Comparison of ENCODE assay signal across 7 cellular contexts in genomic region chr10:59907918-59908807, GRCh38. TPM values are rescaled to one million over a fixed set of nuclear protein-coding genes. Genes with fewer than 3 reads are reported as not detected.
A peak's percentile ranks its signal among the peaks of the same experiment; 100 is the strongest.
DNase-seq lines count a peak whose midpoint lies in the region; ATAC-seq, FAIRE-seq and TF ChIP-seq lines count a peak whose summit lies in the region.

No MANE protein-coding gene starts in this region.

- DNase-seq in GM12892 (ENCODE audit: insufficient read length) (no peak), OCI-LY7 (ENCODE audit: low spot score) (peak; percentile 73), left cardiac atrium (peak; percentile 52), pons (ENCODE audit: low spot score) (peak; percentile 87)
- no peak for DNase-seq in activated naive CD8-positive, alpha-beta T cell treated with anti-CD3 and anti-CD28 coated beads, Interleukin-2, amount 10 ng/mL, durations not matched to agents 7 days and 5 days

- CTCF ChIA-PET in OCI-LY7 (lab: Charles Lee; ENCODE audit: unreplicated experiment), result interaction anchor here (0.6 to 2.1 kb wide), 5 partner anchors 43 to 1989 kb away, joined by 3 to 10 read pairs (median 5); no protein-coding TSS in a partner anchor

- no peaks in the 10 kb centered on the region for H3K9me2 ChIP-seq in OCI-LY7 (ENCODE audit: insufficient read depth, low read length)

- no peak for FAIRE-seq in GM12892 (lab: Jason Lieb, UNC)

- peak overlapping the region; percentile 94 for H3K4me3 Mint-ChIP-seq in activated naive CD8-positive, alpha-beta T cell treated with anti-CD3 and anti-CD28 coated beads, Interleukin-2, amount 10 ng/mL, durations not matched to agents 7 days and 5 days

- peak overlapping the region; percentile 77 for H3K27ac ChIP-seq in OCI-LY7 (ENCODE audit: low read depth, low read length, poor library complexity, severe bottlenecking)

- intact Hi-C loops in OCI-LY7 (cut with micrococcal nuclease; ENCODE audit: unreplicated experiment) (loop anchor here (2.0 to 10.0 kb wide), 3 partner anchors 297 to 1643 kb away; partner anchors contain the start of genes CISD1 and IPMK), left cardiac atrium (cut with DNase I) (loop anchor here in 1 of 2 donors (5.0 kb wide), 2 partner anchors 41 to 281 kb away; no protein-coding TSS in a partner anchor)

- peaks cover 15% of the 10 kb centered on the region for H4K20me1 ChIP-seq in OCI-LY7 (ENCODE audit: insufficient read depth, low read length)

- ATAC-seq in HG02870 (IDR thresholded peaks at IDR 0.05; ENCODE audit: unreplicated experiment) (peak; percentile 25), left cardiac atrium (peak in 1 of 2 donors; percentile 30), HG03108 (IDR thresholded peaks at IDR 0.05; ENCODE audit: unreplicated experiment) (no peak)
- no peak for ATAC-seq in activated naive CD8-positive, alpha-beta T cell treated with anti-CD3 and anti-CD28 coated beads, Interleukin-2, amount 10 ng/mL, durations not matched to agents 7 days and 5 days (ENCODE audit: low read depth)

- peak overlapping the region; percentile 96 for H3K27ac Mint-ChIP-seq in activated naive CD8-positive, alpha-beta T cell treated with anti-CD3 and anti-CD28 coated beads, Interleukin-2, amount 10 ng/mL, durations not matched to agents 7 days and 5 days

- peak overlapping the region; percentile 98 for H2AFZ ChIP-seq in OCI-LY7 (ENCODE audit: low read length)

- BruUV-seq in OCI-LY7 (replicated peaks; lab: Mats Ljungman, UMichigan), result no TSS peak

- no peaks in the 10 kb centered on the region for H3K36me3 Mint-ChIP-seq in activated naive CD8-positive, alpha-beta T cell treated with anti-CD3 and anti-CD28 coated beads, Interleukin-2, amount 10 ng/mL, durations not matched to agents 7 days and 5 days

- peaks cover 4% of the 10 kb centered on the region for H3K9me3 Mint-ChIP-seq in activated naive CD8-positive, alpha-beta T cell treated with anti-CD3 and anti-CD28 coated beads, Interleukin-2, amount 10 ng/mL, durations not matched to agents 7 days and 5 days

- POLR2A ChIA-PET in OCI-LY7 (lab: Charles Lee), result interaction anchor here (0.7 to 4.7 kb wide), 13 partner anchors 22 to 903 kb away, joined by 3 to 51 read pairs (median 4); no protein-coding TSS in a partner anchor
- POLR2A ChIA-PET in activated naive CD8-positive, alpha-beta T cell treated with anti-CD3 and anti-CD28 coated beads, Interleukin-2, amount 10 ng/mL, durations not matched to agents 7 days and 5 days (lab: Charles Lee), result interaction anchor here (0.8 to 1.6 kb wide), 2 partner anchors 35 to 282 kb away, joined by 3 to 6 read pairs; no protein-coding TSS in a partner anchor

- TF ChIP-seq POLR2A in GM12892 (IDR thresholded peaks at IDR 0.05; ENCODE audit: low read depth, low read length), result peak; percentile 40; the same call in 1 of the 2 replicates

- H3K4me3 ChIP-seq in OCI-LY7 (ENCODE audit: low read depth, low read length, poor library complexity, severe bottlenecking), result peak overlapping the region; percentile 100

- 0 out of 2 replicates have a peak, but pooled peaks cover 4% of the 10 kb centered on the region for H3K36me3 ChIP-seq in OCI-LY7 (ENCODE audit: insufficient read depth, low read length)

- TF ChIP-seq CTCF in OCI-LY7 (conservative IDR thresholded peaks at IDR 0.05; ENCODE audit: low read length), result 0 out of 2 replicates have a peak, but pooled peaks have one; percentile 12

- H3K27me3 Mint-ChIP-seq in activated naive CD8-positive, alpha-beta T cell treated with anti-CD3 and anti-CD28 coated beads, Interleukin-2, amount 10 ng/mL, durations not matched to agents 7 days and 5 days, result no peaks in the 10 kb centered on the region

- no peaks in the 10 kb centered on the region for H3K9me3 ChIP-seq in OCI-LY7 (ENCODE audit: low read length)

- H3K4me1 ChIP-seq in OCI-LY7 (ENCODE audit: insufficient read depth, low read length, poor library complexity, severe bottlenecking), result peaks cover 35% of the 10 kb centered on the region

- peaks cover 30% of the 10 kb centered on the region; the same call in 1 of the 2 replicates for H3K79me2 ChIP-seq in OCI-LY7 (ENCODE audit: insufficient read depth, low read depth, low read length)

- peak overlapping the region; percentile 90 for H3K4me2 ChIP-seq in OCI-LY7 (ENCODE audit: low read length)

- H3K4me1 Mint-ChIP-seq in activated naive CD8-positive, alpha-beta T cell treated with anti-CD3 and anti-CD28 coated beads, Interleukin-2, amount 10 ng/mL, durations not matched to agents 7 days and 5 days, result peaks cover 37% of the 10 kb centered on the region

RNA-seq across cellular contexts. Expression of gene CCDC6, which starts 1.8 kb away (rescaled TPM):
- polyA plus RNA-seq in GM12892 (2012; ENCODE audit: missing spikeins), result 20.9 TPM
- total RNA-seq in OCI-LY7 (2014; rRNA removed; shearing (Covaris generic)), result 9.5 and 10.9 TPM in 2 replicates
- total RNA-seq in OCI-LY7 (2022) (22.4 and 25.4 TPM in 2 replicates), left cardiac atrium (10 to 100 TPM; 21.0 to 24.3 TPM)
- 10 to 100 TPM; 20.4 to 21.4 TPM for total RNA-seq in activated naive CD8-positive, alpha-beta T cell treated with anti-CD3 and anti-CD28 coated beads, Interleukin-2, amount 10 ng/mL, durations not matched to agents 7 days and 5 days

Comparison
In these comparisons a context has a peak if more than half of its experiments do, and no peak if none do; other contexts are left out.
1. DNase-seq: peak in OCI-LY7 (single experiment), left cardiac atrium (single experiment) and pons (single experiment); none in GM12892 (single experiment) and activated naive CD8-positive, alpha-beta T cell treated with anti-CD3 and anti-CD28 coated beads, Interleukin-2, amount 10 ng/mL, durations not matched to agents 7 days and 5 days (single experiment).